ENCODE assay signal across 9 cellular contexts in genomic region chr10:72244573-72245038, GRCh38. TPM values are rescaled to one million over a fixed set of nuclear protein-coding genes. Genes with fewer than 3 reads are reported as not detected.
DNase-seq lines count a peak whose midpoint lies in the region; ATAC-seq and TF ChIP-seq lines count a peak whose summit lies in the region.
"Had no signal": no experiment of that assay in that cellular context is flagged by ENCODE, and none has a peak within 500 bp of the region (broad histone marks: within the 10 kb centered on the region; RNA-seq: fewer than 3 reads in every experiment).

No MANE protein-coding gene starts in this region.

- no peak overlapping the region for H4K8ac ChIP-seq in mesendoderm (ENCODE audit: low read depth, low read length)

- H3K4me1 Mint-ChIP-seq in natural killer cell, result peaks cover 51 to 80% of the 10 kb centered on the region in 2 donors

- no peaks in the 10 kb centered on the region for H3K27me3 Mint-ChIP-seq in natural killer cell (ENCODE audit: low read depth in 2 of 2)

- TF ChIP-seq CTCF in left ventricle myocardium inferior (IDR thresholded peaks at IDR 0.05; ENCODE audit: borderline replicate concordance) (no peak), mammary epithelial cell (conservative IDR thresholded peaks at IDR 0.05 in 1 of 2, IDR thresholded peaks at IDR 0.05 in 1 of 2; ENCODE audit: extremely low read depth in 1 of 2, insufficient read depth in 1 of 2, low read depth in 1 of 2, low read length in 2 of 2) (no peak), natural killer cell (IDR thresholded peaks at IDR 0.05) (no peak), vagina (IDR thresholded peaks at IDR 0.05) (no peak)

- H3K27ac ChIP-seq in left ventricle myocardium inferior (replicated peaks) (peak overlapping the region; percentile 97), mammary epithelial cell (ENCODE audit: insufficient read depth, low read depth, low read length) (peak overlapping the region; percentile 12), vagina (peak overlapping the region; percentile 98), mesendoderm (ENCODE audit: low read depth, low read length) (no peak overlapping the region)
- H3K27ac ChIP-seq: neutrophil had no signal

- no peak overlapping the region for H2BK120ac ChIP-seq in mesendoderm (ENCODE audit: low read depth, low read length)

- H3K23ac ChIP-seq in mesendoderm (ENCODE audit: low read length), result no peak overlapping the region

- no peaks in the 10 kb centered on the region for H3K36me3 Mint-ChIP-seq in natural killer cell

- H3K79me1 ChIP-seq in mesendoderm (ENCODE audit: low read length), result no peaks in the 10 kb centered on the region

- peaks cover 85% of the 10 kb centered on the region for H3K4me1 ChIP-seq in left ventricle myocardium inferior
- peaks cover 54% of the 10 kb centered on the region for H3K4me1 ChIP-seq in mammary epithelial cell (ENCODE audit: insufficient read depth, low read length)
- H3K4me1 ChIP-seq in vagina, result peaks cover 82% of the 10 kb centered on the region
- H3K4me1 ChIP-seq in mesendoderm (ENCODE audit: control insufficient read depth, low read depth, low read length), result peaks cover 15% of the 10 kb centered on the region

- H2AFZ ChIP-seq in mammary epithelial cell (ENCODE audit: low read depth, low read length), result peak overlapping the region; percentile 27

- H3K27me3 ChIP-seq in left ventricle myocardium inferior (ENCODE audit: low read depth), result no peaks in the 10 kb centered on the region
- no peaks in the 10 kb centered on the region for H3K27me3 ChIP-seq in mammary epithelial cell (ENCODE audit: insufficient read depth, low read length)
- H3K27me3 ChIP-seq in vagina, result no peaks in the 10 kb centered on the region
- no peaks in the 10 kb centered on the region for H3K27me3 ChIP-seq in mesendoderm (ENCODE audit: insufficient read depth, low read length, poor library complexity)
- H3K27me3 ChIP-seq: neutrophil had no signal

- BruUV-seq in mammary epithelial cell (replicated peaks; lab: Mats Ljungman, UMichigan), result no TSS peak

- no peak overlapping the region for H3K4me2 ChIP-seq in mammary epithelial cell (ENCODE audit: insufficient read depth, low read depth, low read length)
- H3K4me2 ChIP-seq in mesendoderm (ENCODE audit: low read length), result no peak overlapping the region

- no peak overlapping the region for H2BK5ac ChIP-seq in mesendoderm (ENCODE audit: low read length)

- no peak overlapping the region for H2AK5ac ChIP-seq in mesendoderm (ENCODE audit: low read length)

- H3K18ac ChIP-seq in mesendoderm (ENCODE audit: low read length), result no peak overlapping the region

- CTCF ChIA-PET in mammary epithelial cell (lab: Charles Lee; ENCODE audit: low non-redundant PET), result no interaction called here

- H2BK15ac ChIP-seq in mesendoderm (replicated peaks; ENCODE audit: low read depth), result no peak overlapping the region

- H4K5ac ChIP-seq in mesendoderm (ENCODE audit: low read length), result no peak overlapping the region

- no peak overlapping the region for H3K4me3 ChIP-seq in left ventricle myocardium inferior
- H3K4me3 ChIP-seq in mammary epithelial cell (replicated peaks in 1 of 3; ENCODE audit: insufficient read depth in 1 of 3, low read depth in 2 of 3, low read length in 3 of 3), result no peak overlapping the region
- H3K4me3 ChIP-seq in vagina, result no peak overlapping the region
- no peak overlapping the region for H3K4me3 ChIP-seq in mesendoderm (ENCODE audit: low read length)

- no peak for TF ChIP-seq POLR2A in vagina (IDR thresholded peaks at IDR 0.05)

- no peaks in the 10 kb centered on the region for H3K9me3 ChIP-seq in left ventricle myocardium inferior (replicated peaks)
- no peaks in the 10 kb centered on the region for H3K9me3 ChIP-seq in mammary epithelial cell (replicated peaks; ENCODE audit: insufficient read depth, low read length)
- no peaks in the 10 kb centered on the region for H3K9me3 ChIP-seq in vagina
- H3K9me3 ChIP-seq: neutrophil had no signal

- H3K4ac ChIP-seq in mesendoderm (ENCODE audit: low read depth, low read length), result no peak overlapping the region

- DNase-seq in left ventricle myocardium inferior, result peak; percentile 3
- DNase-seq in left cardiac atrium, result no peak
- DNase-seq in mammary epithelial cell, result no peak
- DNase-seq in natural killer cell, result no peak
- no peak for DNase-seq in vagina (ENCODE audit: extremely low spot score in 2 of 2)
- DNase-seq in mesendoderm, result no peak
- DNase-seq in cerebellum (ENCODE audit: low spot score), result no peak

- H3K79me2 ChIP-seq in mammary epithelial cell (ENCODE audit: insufficient read depth, low read length) (no peaks in the 10 kb centered on the region), mesendoderm (ENCODE audit: control insufficient read depth, insufficient read depth, low read length) (no peaks in the 10 kb centered on the region)

- no peaks in the 10 kb centered on the region for H3K36me3 ChIP-seq in left ventricle myocardium inferior
- H3K36me3 ChIP-seq in mammary epithelial cell (ENCODE audit: insufficient read depth, low read length), result no peaks in the 10 kb centered on the region
- H3K36me3 ChIP-seq in vagina, result no peaks in the 10 kb centered on the region
- H3K36me3 ChIP-seq in mesendoderm (ENCODE audit: control insufficient read depth, insufficient read depth, low read length), result no peaks in the 10 kb centered on the region
- H3K36me3 ChIP-seq: neutrophil had no signal

- 80% methylated on average over 5 of the region's 5 CpGs for WGBS in mammary epithelial cell (ENCODE audit: low coverage, missing lambda C conversion rate)
- WGBS in mesendoderm (ENCODE audit: extremely low coverage, insufficient coverage, low lambda C conversion rate), result no CpG with 5 or more reads among the region's 5 CpGs

- H3K9ac ChIP-seq in mammary epithelial cell (ENCODE audit: insufficient read depth, low read length), result peak overlapping the region; percentile 10
- no peak overlapping the region for H3K9ac ChIP-seq in mesendoderm (ENCODE audit: low read length)

- H3K56ac ChIP-seq in mesendoderm (ENCODE audit: low read length), result no peak overlapping the region

- intact Hi-C loops in left ventricle myocardium inferior (cut with micrococcal nuclease) (loop anchor here (10.0 kb wide), 1 partner anchor 90 kb away; no protein-coding TSS in a partner anchor), left cardiac atrium (cut with DNase I) (loop anchor here in 1 of 2 donors (5.0 kb wide), 1 partner anchor 83 kb away; no protein-coding TSS in a partner anchor), mammary epithelial cell (cut with micrococcal nuclease) (no loop called here), natural killer cell (cut with micrococcal nuclease) (no loop called here), vagina (cut with DNase I) (no loop called here)

- peak overlapping the region; percentile 29 for H3K4me3 Mint-ChIP-seq in natural killer cell

- H3K9me3 Mint-ChIP-seq in natural killer cell, result no peaks in the 10 kb centered on the region

- dilution Hi-C loops in mammary epithelial cell (cut with HindIII; ENCODE audit: low sequenced_read_pairs), result no loop called here

- ATAC-seq in left cardiac atrium (no peak), natural killer cell (no peak), HG02852 (IDR thresholded peaks at IDR 0.05; ENCODE audit: unreplicated experiment) (no peak)

- H4K20me1 ChIP-seq in mammary epithelial cell (ENCODE audit: insufficient read depth, low read length), result no peaks in the 10 kb centered on the region

- in situ Hi-C loops in mammary epithelial cell (cut with MboI; ENCODE audit: low sequenced_read_pairs in 2 of 2), result no loop called here

- peak overlapping the region; percentile 81 to 85 for H3K27ac Mint-ChIP-seq in natural killer cell

RNA-seq across cellular contexts. Expression of gene ASCC1, which starts 28.5 kb away (rescaled TPM):
- total RNA-seq in left ventricle myocardium inferior, result 37.0 TPM
- total RNA-seq in left cardiac atrium, result 10 to 100 TPM; 25.2 to 28.1 TPM
- total RNA-seq in mammary epithelial cell, result 10 to 100 TPM; 40.2 to 54.5 TPM
- 36.9 TPM for polyA plus RNA-seq in mammary epithelial cell
- 24.3 TPM for polyA minus RNA-seq in mammary epithelial cell
- total RNA-seq in natural killer cell, result 10 to 100 TPM; 26.0 to 35.2 (median 29.3) TPM
- total RNA-seq in vagina, result 38.5 TPM
- polyA plus RNA-seq in mesendoderm (2013, experiment 1 of 2), result 31.3 TPM
- polyA plus RNA-seq in mesendoderm (2013, experiment 2 of 2), result 32.2 TPM
- 35.2 TPM for total RNA-seq in cerebellum

RNA-seq across cellular contexts. Expression of gene ANAPC16, which starts 28.8 kb away (rescaled TPM):
- total RNA-seq in left ventricle myocardium inferior (256 TPM), left cardiac atrium (100 to 1,000 TPM; 155 to 168 TPM), mammary epithelial cell (10 to 100 TPM; 66.4 to 87.2 TPM), natural killer cell (10 to 100 TPM; 70.9 to 77.0 (median 71.0) TPM), vagina (76.6 TPM), cerebellum (37.3 TPM)
- polyA plus RNA-seq in mammary epithelial cell, result 53.8 TPM
- polyA minus RNA-seq in mammary epithelial cell, result 4.8 TPM
- polyA plus RNA-seq in mesendoderm (2013, experiment 1 of 2), result 46.8 TPM
- 43.6 TPM for polyA plus RNA-seq in mesendoderm (2013, experiment 2 of 2)

RNA-seq across cellular contexts. Expression of gene DDIT4, which starts 29.1 kb away (rescaled TPM):
- 66.3 TPM for total RNA-seq in left ventricle myocardium inferior
- total RNA-seq in left cardiac atrium, result 100 to 1,000 TPM in 1 of 2 donors, 10 to 100 TPM in 1; 88.8 to 112 TPM
- 1,000 to 10,000 TPM in 1 of 2 donors, 100 to 1,000 TPM in 1; 772 to 1,235 TPM for total RNA-seq in mammary epithelial cell
- polyA plus RNA-seq in mammary epithelial cell, result 542 TPM
- polyA minus RNA-seq in mammary epithelial cell, result 521 TPM
- 100 to 1,000 TPM; 174 to 232 (median 200) TPM for total RNA-seq in natural killer cell
- 1,063 TPM for total RNA-seq in vagina
- 13.6 TPM for polyA plus RNA-seq in mesendoderm (2013, experiment 1 of 2)
- polyA plus RNA-seq in mesendoderm (2013, experiment 2 of 2), result 13.8 TPM
- 60.5 TPM for total RNA-seq in cerebellum
